ENCODE assay signal across 1 cellular context in the genomic region with DNA sequence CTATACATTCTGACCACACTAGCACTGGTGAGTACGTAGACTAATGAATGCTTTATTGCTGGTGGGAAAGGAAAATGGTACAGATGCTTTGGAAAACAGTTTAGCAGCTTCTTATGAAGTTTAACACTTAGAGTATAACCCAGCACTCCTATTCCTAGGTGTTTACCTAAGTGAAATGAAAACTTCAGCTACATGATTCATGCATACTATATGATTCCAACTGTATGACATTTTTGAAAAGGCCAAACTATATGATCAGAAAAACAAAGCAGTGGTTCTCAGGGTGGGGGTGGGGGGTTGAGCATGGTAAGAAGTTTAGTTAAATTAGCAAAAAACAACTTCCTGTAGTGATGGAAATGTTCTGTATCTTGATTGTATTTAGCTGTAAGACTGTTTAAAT.
TF ChIP-seq lines count a peak whose summit lies in the region.

No MANE protein-coding gene starts in this region.

TF ChIP-seq in HepG2, 621 proteins besides CTCF, POLR2A, EP300 and RAD21:
- TF ChIP-seq NR3C1 (CRISPR knock-in tag; IDR thresholded peaks at IDR 0.05) (no peak), PAF1 (CRISPR knock-in tag; IDR thresholded peaks at IDR 0.05) (no peak), HOXA5 (CRISPR knock-in tag; IDR thresholded peaks at IDR 0.05) (no peak), TCF7 (IDR thresholded peaks at IDR 0.05; ENCODE audit: low read depth) (no peak), ZNF124 (CRISPR knock-in tag; IDR thresholded peaks at IDR 0.05) (no peak), ETV5 (CRISPR knock-in tag; IDR thresholded peaks at IDR 0.05; ENCODE audit: borderline replicate concordance) (no peak)
- TF ChIP-seq, protein P1, sequence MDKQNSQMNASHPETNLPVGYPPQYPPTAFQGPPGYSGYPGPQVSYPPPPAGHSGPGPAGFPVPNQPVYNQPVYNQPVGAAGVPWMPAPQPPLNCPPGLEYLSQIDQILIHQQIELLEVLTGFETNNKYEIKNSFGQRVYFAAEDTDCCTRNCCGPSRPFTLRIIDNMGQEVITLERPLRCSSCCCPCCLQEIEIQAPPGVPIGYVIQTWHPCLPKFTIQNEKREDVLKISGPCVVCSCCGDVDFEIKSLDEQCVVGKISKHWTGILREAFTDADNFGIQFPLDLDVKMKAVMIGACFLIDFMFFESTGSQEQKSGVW (CRISPR knock-in tag; IDR thresholded peaks at IDR 0.05; ENCODE audit: borderline replicate concordance) = no peak
TF ChIP-seq in HepG2: peak in this region for 0.
